9 cellular contexts compared by ENCODE assay signal in the genomic region with DNA sequence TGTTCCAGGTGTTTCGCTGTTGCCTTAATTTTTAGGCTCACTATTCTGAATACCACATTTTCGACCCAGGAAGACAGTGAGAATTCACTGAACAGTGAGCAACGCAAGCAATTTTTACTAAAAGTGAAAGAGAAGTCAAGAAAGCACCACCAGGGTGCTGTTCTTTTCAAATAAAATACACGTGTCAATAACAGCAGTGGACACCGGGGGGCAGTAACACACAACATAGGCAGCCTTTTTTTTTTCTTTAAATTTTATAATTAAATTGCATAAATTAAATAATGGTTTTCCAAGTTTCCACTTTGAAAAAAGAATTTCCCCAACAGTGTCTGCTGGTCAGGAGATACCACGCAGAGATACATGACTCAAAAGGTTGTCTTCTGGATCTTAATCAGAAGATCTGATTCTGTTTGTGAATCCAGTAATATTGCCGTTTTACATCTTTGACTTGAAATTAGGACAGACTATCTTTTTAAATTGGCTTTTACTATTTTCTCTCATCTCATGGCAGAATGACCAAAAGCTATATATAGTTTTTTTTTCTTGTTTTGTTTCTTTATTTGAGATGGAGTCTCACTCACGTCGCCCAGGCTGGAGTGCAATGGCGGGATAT. TPM values are rescaled to one million over a fixed set of nuclear protein-coding genes. Genes with fewer than 3 reads are reported as not detected.
A peak's percentile ranks its signal among the peaks of the same experiment; 100 is the strongest.
DNase-seq lines count a peak whose midpoint lies in the region; ATAC-seq and TF ChIP-seq lines count a peak whose summit lies in the region.
"Had no signal": no experiment of that assay in that cellular context is flagged by ENCODE, and none has a peak within 500 bp of the region (broad histone marks: within the 10 kb centered on the region; RNA-seq: fewer than 3 reads in every experiment).

No MANE protein-coding gene starts in this region.

- H3K27ac ChIP-seq in foreskin keratinocyte = no peak overlapping the region

- peaks cover 5% of the 10 kb centered on the region for H3K4me1 ChIP-seq in foreskin keratinocyte

- peak; percentile 91 for TF ChIP-seq CTCF in foreskin keratinocyte (conservative IDR thresholded peaks at IDR 0.05)

- no peaks in the 10 kb centered on the region for H3K36me3 Mint-ChIP-seq in activated naive CD4-positive, alpha-beta T cell treated with anti-CD3 and anti-CD28 coated beads for 36 hours (ENCODE audit: low read depth)
- H3K36me3 Mint-ChIP-seq: memory B cell had no signal

- intact Hi-C loops in activated naive CD4-positive, alpha-beta T cell treated with anti-CD3 and anti-CD28 coated beads for 36 hours (cut with micrococcal nuclease) = loop anchor here (1.0 to 5.0 kb wide), 5 partner anchors 271 to 1926 kb away; no protein-coding TSS in a partner anchor
- intact Hi-C loops in sciatic nerve (cut with DNase I) = no loop called here

- H3K27ac Mint-ChIP-seq in activated naive CD4-positive, alpha-beta T cell treated with anti-CD3 and anti-CD28 coated beads for 36 hours = no peak overlapping the region
- H3K27ac Mint-ChIP-seq: memory B cell had no signal

- CTCF ChIA-PET in activated naive CD4-positive, alpha-beta T cell treated with anti-CD3 and anti-CD28 coated beads for 36 hours (lab: Charles Lee) = interaction anchor here (0.6 to 1.8 kb wide), 2 partner anchors 8 to 279 kb away, joined by 3 to 5 read pairs; no protein-coding TSS in a partner anchor

- no peak overlapping the region for H3K4me3 Mint-ChIP-seq in activated naive CD4-positive, alpha-beta T cell treated with anti-CD3 and anti-CD28 coated beads for 36 hours
- H3K4me3 Mint-ChIP-seq: memory B cell had no signal

- ATAC-seq in GM21619 (IDR thresholded peaks at IDR 0.05; ENCODE audit: unreplicated experiment) (peak; percentile 86), foreskin keratinocyte (peak; percentile 63), sciatic nerve (peak; percentile 56)

- no peaks in the 10 kb centered on the region for H3K27me3 Mint-ChIP-seq in activated naive CD4-positive, alpha-beta T cell treated with anti-CD3 and anti-CD28 coated beads for 36 hours (ENCODE audit: low read depth)

- peak; percentile 52 for DNase-seq in activated naive CD4-positive, alpha-beta T cell treated with anti-CD3 and anti-CD28 coated beads for 36 hours
- no peak for DNase-seq in activated naive CD4-positive, alpha-beta T cell treated with Interleukin-2 at 50 U/mL for 16 hours
- peak; percentile 53 for DNase-seq in Jurkat, Clone E6-1 (ENCODE audit: low read depth, low spot score)
- peak; percentile 24 for DNase-seq in T1000 (lab: John Stamatoyannopoulos, UW)
- DNase-seq in foreskin keratinocyte = peak in 1 of 2 donors; percentile 20
- DNase-seq in sciatic nerve (ENCODE audit: low spot score) = no peak
- no peak for DNase-seq in midbrain (lab: John Stamatoyannopoulos, UW)

- no peaks in the 10 kb centered on the region for H3K9me3 Mint-ChIP-seq in activated naive CD4-positive, alpha-beta T cell treated with anti-CD3 and anti-CD28 coated beads for 36 hours
- H3K9me3 Mint-ChIP-seq: memory B cell had no signal

- H3K4me3 ChIP-seq in Jurkat, Clone E6-1 (ENCODE audit: low read length) = no peak overlapping the region

- no peaks in the 10 kb centered on the region for H3K27me3 ChIP-seq in foreskin keratinocyte

- no peaks in the 10 kb centered on the region for H3K4me1 Mint-ChIP-seq in activated naive CD4-positive, alpha-beta T cell treated with anti-CD3 and anti-CD28 coated beads for 36 hours (ENCODE audit: low read depth)
- H3K4me1 Mint-ChIP-seq: memory B cell had no signal

RNA-seq across cellular contexts. Expression of a gene that starts 47.1 kb away (rescaled TPM):
- not detected for total RNA-seq in activated naive CD4-positive, alpha-beta T cell treated with anti-CD3 and anti-CD28 coated beads for 36 hours
- polyA plus RNA-seq in Jurkat, Clone E6-1 (2012; ENCODE audit: insufficient read depth, insufficient read length) = 6.1 TPM
- total RNA-seq in foreskin keratinocyte (not detected in 2 replicates), sciatic nerve (1.1 TPM)
- 0.03 TPM in 1 of 2 replicates, not detected in the other for polyA plus RNA-seq in foreskin keratinocyte

Comparison
In these comparisons a context has a peak if more than half of its experiments do, and no peak if none do; other contexts are left out.
1. DNase-seq: peak in activated naive CD4-positive, alpha-beta T cell treated with anti-CD3 and anti-CD28 coated beads for 36 hours (single experiment), Jurkat, Clone E6-1 (single experiment) and T1000 (single experiment); none in activated naive CD4-positive, alpha-beta T cell treated with Interleukin-2 at 50 U/mL for 16 hours (single experiment), sciatic nerve (single experiment) and midbrain (single experiment).
2. Peak in every context shown above with its lines, with median percentiles within 50 percentile points of each other: ATAC-seq.